1 cellular context compared by ENCODE assay signal in genomic region chr7:12385364-12385786, GRCh38.
TF ChIP-seq lines count a peak whose summit lies in the region.

No MANE protein-coding gene starts in this region.

TF ChIP-seq in K562, 482 proteins besides CTCF, POLR2A, EP300 and RAD21 (continued from another document and continues in another):
- TF ChIP-seq, protein P1, sequence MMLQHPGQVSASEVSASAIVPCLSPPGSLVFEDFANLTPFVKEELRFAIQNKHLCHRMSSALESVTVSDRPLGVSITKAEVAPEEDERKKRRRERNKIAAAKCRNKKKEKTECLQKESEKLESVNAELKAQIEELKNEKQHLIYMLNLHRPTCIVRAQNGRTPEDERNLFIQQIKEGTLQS (IDR thresholded peaks at IDR 0.05): no peak
- TF ChIP-seq, protein P1 (CRISPR knock-in tag; conservative IDR thresholded peaks at IDR 0.05): no peak
- TF ChIP-seq, protein P2, sequence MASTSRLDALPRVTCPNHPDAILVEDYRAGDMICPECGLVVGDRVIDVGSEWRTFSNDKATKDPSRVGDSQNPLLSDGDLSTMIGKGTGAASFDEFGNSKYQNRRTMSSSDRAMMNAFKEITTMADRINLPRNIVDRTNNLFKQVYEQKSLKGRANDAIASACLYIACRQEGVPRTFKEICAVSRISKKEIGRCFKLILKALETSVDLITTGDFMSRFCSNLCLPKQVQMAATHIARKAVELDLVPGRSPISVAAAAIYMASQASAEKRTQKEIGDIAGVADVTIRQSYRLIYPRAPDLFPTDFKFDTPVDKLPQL (IDR thresholded peaks at IDR 0.05; ENCODE audit: extremely low read depth, insufficient read length): no peak
- TF ChIP-seq TRIM24 (IDR thresholded peaks at IDR 0.05) (peak; percentile 81 to 94; a peak in 3 of 4 replicates), DPF2 (IDR thresholded peaks at IDR 0.05) (peak; percentile 98), ILF3 (IDR thresholded peaks at IDR 0.05; ENCODE audit: borderline replicate concordance) (0 out of 2 replicates have a peak, but pooled peaks have one; percentile 57), EP400 (IDR thresholded peaks at IDR 0.05) (peak; percentile 55), KAT7 (CRISPR knock-in tag; IDR thresholded peaks at IDR 0.05; ENCODE audit: borderline replicate concordance) (no peak), TSC22D4 (tag; IDR thresholded peaks at IDR 0.05) (no peak), FOXP1 (CRISPR knock-in tag; IDR thresholded peaks at IDR 0.05) (no peak), EWSR1 (IDR thresholded peaks at IDR 0.05; ENCODE audit: borderline replicate concordance, low read depth, partially characterized antibody) (no peak), SREBF1 (IDR thresholded peaks at IDR 0.05; ENCODE audit: borderline replicate concordance, low read depth, low read length) (no peak), YY1 (IDR thresholded peaks at IDR 0.05; ENCODE audit: borderline replicate concordance in 1 of 3, control insufficient read depth in 1 of 3, extremely low read depth in 1 of 3, insufficient read depth in 3 of 3, insufficient read length in 1 of 3, insufficient replicate concordance in 2 of 3, low read depth in 1 of 3, low read length in 2 of 3) (no peak), HDAC1 (IDR thresholded peaks at IDR 0.05) (peak; percentile 76 to 88; a peak in 3 of 4 replicates), FOXK1 (CRISPR knock-in tag; IDR thresholded peaks at IDR 0.05; ENCODE audit: borderline replicate concordance) (no peak), BRCA1 (IDR thresholded peaks at IDR 0.05) (no peak), BRCA1 (CRISPR knock-in tag; IDR thresholded peaks at IDR 0.05) (no peak), POLR2AphosphoS5 (IDR thresholded peaks at IDR 0.05; ENCODE audit: control insufficient read depth, insufficient read depth, low read depth, low read length) (peak; percentile 94), TCF7 (IDR thresholded peaks at IDR 0.05; ENCODE audit: borderline replicate concordance) (peak; percentile 76; the same call in 1 of the 2 replicates), ZBTB1 (CRISPR knock-in tag; IDR thresholded peaks at IDR 0.05; ENCODE audit: borderline replicate concordance, low read depth) (no peak), CHD4 (IDR thresholded peaks at IDR 0.05; ENCODE audit: insufficient read depth, insufficient replicate concordance, low read depth, low read length, poor library complexity, severe bottlenecking) (no peak), BCOR (IDR thresholded peaks at IDR 0.05) (peak; percentile 46; the same call in 1 of the 2 replicates), ZNF282 (CRISPR knock-in tag; IDR thresholded peaks at IDR 0.05) (no peak), JUND (IDR thresholded peaks at IDR 0.05; ENCODE audit: borderline replicate concordance, low read depth, low read length) (0 out of 2 replicates have a peak, but pooled peaks have one; percentile 19), JUND (tag; IDR thresholded peaks at IDR 0.05; ENCODE audit: borderline replicate concordance, low read depth, low read length) (peak; percentile 36; the same call in 1 of the 3 replicates), ZSCAN32 (CRISPR knock-in tag; IDR thresholded peaks at IDR 0.05) (no peak), HDAC6 (IDR thresholded peaks at IDR 0.05; ENCODE audit: low read depth, low read length) (no peak), ZNF444 (CRISPR knock-in tag; IDR thresholded peaks at IDR 0.05) (no peak), ZNF76 (CRISPR knock-in tag; IDR thresholded peaks at IDR 0.05; ENCODE audit: borderline replicate concordance) (no peak), USF1 (CRISPR knock-in tag; IDR thresholded peaks at IDR 0.05) (no peak), E2F4 (CRISPR knock-in tag; IDR thresholded peaks at IDR 0.05; ENCODE audit: low read depth) (no peak), RBFOX2 (IDR thresholded peaks at IDR 0.05; ENCODE audit: low read depth, low read length) (no peak), POLR2G (IDR thresholded peaks at IDR 0.05; ENCODE audit: low read depth, low read length) (no peak), EZH2 (IDR thresholded peaks at IDR 0.05; ENCODE audit: borderline replicate concordance, low read depth, low read length) (no peak), ID3 (CRISPR knock-in tag; IDR thresholded peaks at IDR 0.05) (no peak), ID3 (tag; IDR thresholded peaks at IDR 0.05) (peak; percentile 95), ZNF586 (CRISPR knock-in tag; conservative IDR thresholded peaks at IDR 0.05) (no peak), RBM25 (IDR thresholded peaks at IDR 0.05; ENCODE audit: low read depth, low read length, severe bottlenecking) (no peak), ARID1B (IDR thresholded peaks at IDR 0.05) (peak; percentile 98), CREM (IDR thresholded peaks at IDR 0.05; ENCODE audit: low read depth) (peak; percentile 39; the same call in 1 of the 2 replicates), KLF13 (tag; IDR thresholded peaks at IDR 0.05; ENCODE audit: borderline replicate concordance, low read depth) (no peak), ZNF224 (CRISPR knock-in tag; IDR thresholded peaks at IDR 0.05) (no peak), TOE1 (IDR thresholded peaks at IDR 0.05; ENCODE audit: borderline replicate concordance) (0 out of 2 replicates have a peak, but pooled peaks have one; percentile 26), TOE1 (CRISPR knock-in tag; IDR thresholded peaks at IDR 0.05; ENCODE audit: borderline replicate concordance, low read depth) (no peak), PHTF2 (CRISPR knock-in tag; IDR thresholded peaks at IDR 0.05) (no peak), RBM34 (IDR thresholded peaks at IDR 0.05; ENCODE audit: borderline replicate concordance, insufficient read depth, low read length) (no peak), CXXC5 (CRISPR knock-in tag; IDR thresholded peaks at IDR 0.05) (peak; percentile 52; the same call in 1 of the 2 replicates), ZNF830 (CRISPR knock-in tag; IDR thresholded peaks at IDR 0.05) (no peak), NFYB (IDR thresholded peaks at IDR 0.05; ENCODE audit: extremely low read depth, insufficient read length) (no peak), NEUROD1 (IDR thresholded peaks at IDR 0.05; ENCODE audit: borderline replicate concordance, low read depth, low read length, partially characterized antibody) (peak; percentile 78), NCOA4 (IDR thresholded peaks at IDR 0.05; ENCODE audit: partially characterized antibody) (no peak), SMAD1 (IDR thresholded peaks at IDR 0.05; ENCODE audit: low read depth, low read length, partially characterized antibody) (no peak)
- TF ChIP-seq, protein P3, sequence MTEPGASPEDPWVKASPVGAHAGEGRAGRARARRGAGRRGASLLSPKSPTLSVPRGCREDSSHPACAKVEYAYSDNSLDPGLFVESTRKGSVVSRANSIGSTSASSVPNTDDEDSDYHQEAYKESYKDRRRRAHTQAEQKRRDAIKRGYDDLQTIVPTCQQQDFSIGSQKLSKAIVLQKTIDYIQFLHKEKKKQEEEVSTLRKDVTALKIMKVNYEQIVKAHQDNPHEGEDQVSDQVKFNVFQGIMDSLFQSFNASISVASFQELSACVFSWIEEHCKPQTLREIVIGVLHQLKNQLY (CRISPR knock-in tag; conservative IDR thresholded peaks at IDR 0.05): no peak
- TF ChIP-seq, protein P4, sequence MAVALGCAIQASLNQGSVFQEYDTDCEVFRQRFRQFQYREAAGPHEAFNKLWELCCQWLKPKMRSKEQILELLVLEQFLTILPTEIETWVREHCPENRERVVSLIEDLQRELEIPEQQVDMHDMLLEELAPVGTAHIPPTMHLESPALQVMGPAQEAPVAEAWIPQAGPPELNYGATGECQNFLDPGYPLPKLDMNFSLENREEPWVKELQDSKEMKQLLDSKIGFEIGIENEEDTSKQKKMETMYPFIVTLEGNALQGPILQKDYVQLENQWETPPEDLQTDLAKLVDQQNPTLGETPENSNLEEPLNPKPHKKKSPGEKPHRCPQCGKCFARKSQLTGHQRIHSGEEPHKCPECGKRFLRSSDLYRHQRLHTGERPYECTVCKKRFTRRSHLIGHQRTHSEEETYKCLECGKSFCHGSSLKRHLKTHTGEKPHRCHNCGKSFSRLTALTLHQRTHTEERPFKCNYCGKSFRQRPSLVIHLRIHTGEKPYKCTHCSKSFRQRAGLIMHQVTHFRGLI (CRISPR knock-in tag; IDR thresholded peaks at IDR 0.05): no peak; the same call in 1 of the 2 replicates
- TF ChIP-seq, protein P5, sequence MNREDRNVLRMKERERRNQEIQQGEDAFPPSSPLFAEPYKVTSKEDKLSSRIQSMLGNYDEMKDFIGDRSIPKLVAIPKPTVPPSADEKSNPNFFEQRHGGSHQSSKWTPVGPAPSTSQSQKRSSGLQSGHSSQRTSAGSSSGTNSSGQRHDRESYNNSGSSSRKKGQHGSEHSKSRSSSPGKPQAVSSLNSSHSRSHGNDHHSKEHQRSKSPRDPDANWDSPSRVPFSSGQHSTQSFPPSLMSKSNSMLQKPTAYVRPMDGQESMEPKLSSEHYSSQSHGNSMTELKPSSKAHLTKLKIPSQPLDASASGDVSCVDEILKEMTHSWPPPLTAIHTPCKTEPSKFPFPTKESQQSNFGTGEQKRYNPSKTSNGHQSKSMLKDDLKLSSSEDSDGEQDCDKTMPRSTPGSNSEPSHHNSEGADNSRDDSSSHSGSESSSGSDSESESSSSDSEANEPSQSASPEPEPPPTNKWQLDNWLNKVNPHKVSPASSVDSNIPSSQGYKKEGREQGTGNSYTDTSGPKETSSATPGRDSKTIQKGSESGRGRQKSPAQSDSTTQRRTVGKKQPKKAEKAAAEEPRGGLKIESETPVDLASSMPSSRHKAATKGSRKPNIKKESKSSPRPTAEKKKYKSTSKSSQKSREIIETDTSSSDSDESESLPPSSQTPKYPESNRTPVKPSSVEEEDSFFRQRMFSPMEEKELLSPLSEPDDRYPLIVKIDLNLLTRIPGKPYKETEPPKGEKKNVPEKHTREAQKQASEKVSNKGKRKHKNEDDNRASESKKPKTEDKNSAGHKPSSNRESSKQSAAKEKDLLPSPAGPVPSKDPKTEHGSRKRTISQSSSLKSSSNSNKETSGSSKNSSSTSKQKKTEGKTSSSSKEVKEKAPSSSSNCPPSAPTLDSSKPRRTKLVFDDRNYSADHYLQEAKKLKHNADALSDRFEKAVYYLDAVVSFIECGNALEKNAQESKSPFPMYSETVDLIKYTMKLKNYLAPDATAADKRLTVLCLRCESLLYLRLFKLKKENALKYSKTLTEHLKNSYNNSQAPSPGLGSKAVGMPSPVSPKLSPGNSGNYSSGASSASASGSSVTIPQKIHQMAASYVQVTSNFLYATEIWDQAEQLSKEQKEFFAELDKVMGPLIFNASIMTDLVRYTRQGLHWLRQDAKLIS (CRISPR knock-in tag; IDR thresholded peaks at IDR 0.05): no peak
- TF ChIP-seq, protein P6, sequence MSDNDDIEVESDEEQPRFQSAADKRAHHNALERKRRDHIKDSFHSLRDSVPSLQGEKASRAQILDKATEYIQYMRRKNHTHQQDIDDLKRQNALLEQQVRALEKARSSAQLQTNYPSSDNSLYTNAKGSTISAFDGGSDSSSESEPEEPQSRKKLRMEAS (CRISPR knock-in tag; IDR thresholded peaks at IDR 0.05): no peak
- TF ChIP-seq, protein P7, sequence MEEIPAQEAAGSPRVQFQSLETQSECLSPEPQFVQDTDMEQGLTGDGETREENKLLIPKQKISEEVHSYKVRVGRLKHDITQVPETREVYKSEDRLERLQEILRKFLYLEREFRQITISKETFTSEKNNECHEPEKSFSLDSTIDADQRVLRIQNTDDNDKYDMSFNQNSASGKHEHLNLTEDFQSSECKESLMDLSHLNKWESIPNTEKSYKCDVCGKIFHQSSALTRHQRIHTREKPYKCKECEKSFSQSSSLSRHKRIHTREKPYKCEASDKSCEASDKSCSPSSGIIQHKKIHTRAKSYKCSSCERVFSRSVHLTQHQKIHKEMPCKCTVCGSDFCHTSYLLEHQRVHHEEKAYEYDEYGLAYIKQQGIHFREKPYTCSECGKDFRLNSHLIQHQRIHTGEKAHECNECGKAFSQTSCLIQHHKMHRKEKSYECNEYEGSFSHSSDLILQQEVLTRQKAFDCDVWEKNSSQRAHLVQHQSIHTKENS (CRISPR knock-in tag; IDR thresholded peaks at IDR 0.05): no peak
- TF ChIP-seq, protein P8, sequence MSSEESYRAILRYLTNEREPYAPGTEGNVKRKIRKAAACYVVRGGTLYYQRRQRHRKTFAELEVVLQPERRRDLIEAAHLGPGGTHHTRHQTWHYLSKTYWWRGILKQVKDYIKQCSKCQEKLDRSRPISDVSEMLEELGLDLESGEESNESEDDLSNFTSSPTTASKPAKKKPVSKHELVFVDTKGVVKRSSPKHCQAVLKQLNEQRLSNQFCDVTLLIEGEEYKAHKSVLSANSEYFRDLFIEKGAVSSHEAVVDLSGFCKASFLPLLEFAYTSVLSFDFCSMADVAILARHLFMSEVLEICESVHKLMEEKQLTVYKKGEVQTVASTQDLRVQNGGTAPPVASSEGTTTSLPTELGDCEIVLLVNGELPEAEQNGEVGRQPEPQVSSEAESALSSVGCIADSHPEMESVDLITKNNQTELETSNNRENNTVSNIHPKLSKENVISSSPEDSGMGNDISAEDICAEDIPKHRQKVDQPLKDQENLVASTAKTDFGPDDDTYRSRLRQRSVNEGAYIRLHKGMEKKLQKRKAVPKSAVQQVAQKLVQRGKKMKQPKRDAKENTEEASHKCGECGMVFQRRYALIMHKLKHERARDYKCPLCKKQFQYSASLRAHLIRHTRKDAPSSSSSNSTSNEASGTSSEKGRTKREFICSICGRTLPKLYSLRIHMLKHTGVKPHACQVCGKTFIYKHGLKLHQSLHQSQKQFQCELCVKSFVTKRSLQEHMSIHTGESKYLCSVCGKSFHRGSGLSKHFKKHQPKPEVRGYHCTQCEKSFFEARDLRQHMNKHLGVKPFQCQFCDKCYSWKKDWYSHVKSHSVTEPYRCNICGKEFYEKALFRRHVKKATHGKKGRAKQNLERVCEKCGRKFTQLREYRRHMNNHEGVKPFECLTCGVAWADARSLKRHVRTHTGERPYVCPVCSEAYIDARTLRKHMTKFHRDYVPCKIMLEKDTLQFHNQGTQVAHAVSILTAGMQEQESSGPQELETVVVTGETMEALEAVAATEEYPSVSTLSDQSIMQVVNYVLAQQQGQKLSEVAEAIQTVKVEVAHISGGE (CRISPR knock-in tag; IDR thresholded peaks at IDR 0.05): peak in 1 of 3 experiments; percentile 74; a peak in 2 of 6 replicates
